15 cellular contexts compared by ENCODE assay signal in genomic region chr11:114082767-114083181, GRCh38. TPM values are rescaled to one million over a fixed set of nuclear protein-coding genes. Genes with fewer than 3 reads are reported as not detected.
DNase-seq lines count a peak whose midpoint lies in the region; ATAC-seq, FAIRE-seq and TF ChIP-seq lines count a peak whose summit lies in the region.
"Had no signal": no experiment of that assay in that cellular context is flagged by ENCODE, and none has a peak within 500 bp of the region (broad histone marks: within the 10 kb centered on the region; RNA-seq: fewer than 3 reads in every experiment).

No MANE protein-coding gene starts in this region.

- no peaks in the 10 kb centered on the region for H3K9me2 ChIP-seq in PC-9 (ENCODE audit: insufficient read depth)

- peak overlapping the region in 4 of 7 donors; percentile 16 to 60 (median 34) for H3K27ac Mint-ChIP-seq in CD4-positive, alpha-beta memory T cell
- H3K27ac Mint-ChIP-seq: activated CD8-positive, alpha-beta memory T cell treated with anti-CD3 and anti-CD28 coated beads, Interleukin-2, amount 10 ng/mL, durations not matched to agents 7 days and 5 days had no signal

- TF ChIP-seq EP300 in sigmoid colon (IDR thresholded peaks at IDR 0.05) = no peak

- POLR2A ChIA-PET in CD4-positive, alpha-beta memory T cell (lab: Charles Lee; ENCODE audit: partially characterized antibody) = interaction anchor here (1.1 to 1.5 kb wide), 3 partner anchors 17 to 86 kb away, joined by 3 read pairs; no protein-coding TSS in a partner anchor
- POLR2A ChIA-PET in PC-9 (lab: Charles Lee; ENCODE audit: unreplicated experiment) = no interaction called here

- no peaks in the 10 kb centered on the region for H3K79me2 ChIP-seq in PC-9 (ENCODE audit: low read depth)

- H3K4me3 ChIP-seq in CD4-positive, alpha-beta memory T cell (ENCODE audit: low read length in 2 of 2) = no peak overlapping the region
- H3K4me3 ChIP-seq in Peyer's patch (no peak overlapping the region), fibroblast of villous mesenchyme (ENCODE audit: low read depth, low read length) (no peak overlapping the region), sigmoid colon (no peak overlapping the region), PC-9 (no peak overlapping the region)

- H3K4me1 ChIP-seq in CD4-positive, alpha-beta memory T cell (ENCODE audit: insufficient read depth, low read length) = peaks cover 54% of the 10 kb centered on the region
- H3K4me1 ChIP-seq in Peyer's patch (peaks cover 0 to 72% (median 17%) of the 10 kb centered on the region in 4 donors), sigmoid colon (peaks cover 0 to 100% (median 98%) of the 10 kb centered on the region in 4 donors), PC-9 (replicated peaks; ENCODE audit: insufficient read depth) (no peaks in the 10 kb centered on the region)

- no peaks in the 10 kb centered on the region for H3K9me3 ChIP-seq in CD4-positive, alpha-beta memory T cell (ENCODE audit: control insufficient read depth in 1 of 2, low read length in 2 of 2)
- H3K9me3 ChIP-seq in Peyer's patch = no peaks in the 10 kb centered on the region
- no peaks in the 10 kb centered on the region for H3K9me3 ChIP-seq in sigmoid colon
- H3K9me3 ChIP-seq in PC-9 (ENCODE audit: insufficient read depth, low read depth) = no peaks in the 10 kb centered on the region

- H3K36me3 ChIP-seq in CD4-positive, alpha-beta memory T cell (ENCODE audit: insufficient read depth, low read length) = no peaks in the 10 kb centered on the region
- H3K36me3 ChIP-seq in Peyer's patch (peaks cover 0 to 33% (median 0%) of the 10 kb centered on the region in 3 donors), sigmoid colon (peaks cover 17 to 82% (median 22%) of the 10 kb centered on the region in 4 donors), PC-9 (ENCODE audit: low read depth) (no peaks in the 10 kb centered on the region)

- no peaks in the 10 kb centered on the region for H3K27me3 Mint-ChIP-seq in CD4-positive, alpha-beta memory T cell

- H3K27me3 ChIP-seq in CD4-positive, alpha-beta memory T cell (ENCODE audit: insufficient read depth, low read length) = no peaks in the 10 kb centered on the region
- H3K27me3 ChIP-seq in Peyer's patch (no peaks in the 10 kb centered on the region), sigmoid colon (no peaks in the 10 kb centered on the region), PC-9 (ENCODE audit: insufficient read depth, low read depth) (peaks cover 84% of the 10 kb centered on the region)

- intact Hi-C loops in CD4-positive, alpha-beta memory T cell (cut with micrococcal nuclease) = no loop called here
- intact Hi-C loops in sigmoid colon (cut with DNase I) = no loop called here
- intact Hi-C loops in left colon (cut with DNase I, micrococcal nuclease) = no loop called here
- intact Hi-C loops in PC-9 (cut with micrococcal nuclease; ENCODE audit: unreplicated experiment) = no loop called here

- H3K36me3 Mint-ChIP-seq in CD4-positive, alpha-beta memory T cell = no peaks in the 10 kb centered on the region
- H3K36me3 Mint-ChIP-seq: activated CD8-positive, alpha-beta memory T cell treated with anti-CD3 and anti-CD28 coated beads, Interleukin-2, amount 10 ng/mL, durations not matched to agents 7 days and 5 days; brain had no signal

- TF ChIP-seq CTCF in Peyer's patch (IDR thresholded peaks at IDR 0.05) = no peak
- no peak for TF ChIP-seq CTCF in fibroblast of villous mesenchyme (IDR thresholded peaks at IDR 0.05; ENCODE audit: insufficient read depth, low read depth, low read length)
- TF ChIP-seq CTCF in sigmoid colon (IDR thresholded peaks at IDR 0.05) = no peak
- TF ChIP-seq CTCF in PC-9 (conservative IDR thresholded peaks at IDR 0.05) = no peak

- no peak overlapping the region for H2AFZ ChIP-seq in PC-9

- no TSS peak for BruUV-seq in PC-9 (replicated peaks; lab: Mats Ljungman, UMichigan)

- TF ChIP-seq POLR2A in Peyer's patch (IDR thresholded peaks at IDR 0.05) (no peak), sigmoid colon (IDR thresholded peaks at IDR 0.05) (no peak)

- no peak overlapping the region for H3K4me2 ChIP-seq in PC-9

- DNase-seq in CD4-positive, alpha-beta memory T cell = no peak
- DNase-seq in Peyer's patch = no peak
- DNase-seq in fibroblast of villous mesenchyme (ENCODE audit: low read depth) = peak; percentile 48
- peak; percentile 68 for DNase-seq in sigmoid colon
- no peak for DNase-seq in left colon
- no peak for DNase-seq in PC-9
- no peak for DNase-seq in HTR-8/SVneo (ENCODE audit: insufficient read length, low spot score)
- DNase-seq: activated CD8-positive, alpha-beta memory T cell treated with anti-CD3 and anti-CD28 coated beads, Interleukin-2, amount 10 ng/mL, durations not matched to agents 7 days and 5 days; NCI-H446; retina had no signal

- CTCF ChIA-PET in CD4-positive, alpha-beta memory T cell (lab: Charles Lee; ENCODE audit: partially characterized antibody) = interaction anchor here (1.2 kb wide), 1 partner anchor 22 kb away, joined by 3 read pairs; no protein-coding TSS in a partner anchor
- CTCF ChIA-PET in PC-9 (lab: Charles Lee) = no interaction called here

- no peaks in the 10 kb centered on the region for H3F3A ChIP-seq in PC-9 (ENCODE audit: insufficient read depth, low read depth)

- H3K9me3 Mint-ChIP-seq in CD4-positive, alpha-beta memory T cell = no peaks in the 10 kb centered on the region
- H3K9me3 Mint-ChIP-seq: brain had no signal

- peak overlapping the region in 1 of 8 donors; percentile 18 for H3K4me3 Mint-ChIP-seq in CD4-positive, alpha-beta memory T cell
- H3K4me3 Mint-ChIP-seq: activated CD8-positive, alpha-beta memory T cell treated with anti-CD3 and anti-CD28 coated beads, Interleukin-2, amount 10 ng/mL, durations not matched to agents 7 days and 5 days; brain had no signal

- FAIRE-seq in HTR-8/SVneo (lab: Jason Lieb, UNC) = no peak

- peaks cover 44 to 73% (median 59%) of the 10 kb centered on the region in 4 donors for H3K4me1 Mint-ChIP-seq in CD4-positive, alpha-beta memory T cell

- H3K27ac ChIP-seq in CD4-positive, alpha-beta memory T cell (ENCODE audit: low read depth, low read length) = no peak overlapping the region
- peak overlapping the region in 3 of 4 donors; percentile 9 to 37 (median 34) for H3K27ac ChIP-seq in Peyer's patch
- H3K27ac ChIP-seq in sigmoid colon = peak overlapping the region in 1 of 4 donors; percentile 80
- no peak overlapping the region for H3K27ac ChIP-seq in PC-9

- no peaks in the 10 kb centered on the region for H4K20me1 ChIP-seq in PC-9 (ENCODE audit: insufficient read depth)

- 56 to 86% methylated on average over 22 of the region's 22 CpGs for WGBS in sigmoid colon, 2 donors

- no peak for ATAC-seq in left colon
- no peak for ATAC-seq in GM18858 (IDR thresholded peaks at IDR 0.05; ENCODE audit: unreplicated experiment)
- ATAC-seq: activated CD8-positive, alpha-beta memory T cell treated with anti-CD3 and anti-CD28 coated beads, Interleukin-2, amount 10 ng/mL, durations not matched to agents 7 days and 5 days had no signal

RNA-seq across cellular contexts. Expression of gene ZBTB16, which starts 23.3 kb away (rescaled TPM):
- total RNA-seq in CD4-positive, alpha-beta memory T cell = 1 to 10 TPM; 5.6 to 8.2 TPM
- 10 to 100 TPM in 1 of 2 donors, 1 to 10 TPM in 1; 9.0 to 28.4 TPM for polyA plus RNA-seq in CD4-positive, alpha-beta memory T cell
- 100 to 1,000 TPM in 3 of 4 donors, 10 to 100 TPM in 1; 84.8 to 257 (median 155) TPM for total RNA-seq in Peyer's patch
- 0.32 and 0.86 TPM in 2 replicates for total RNA-seq in fibroblast of villous mesenchyme
- total RNA-seq in sigmoid colon = 100 to 1,000 TPM in 3 of 4 donors, 10 to 100 TPM in 1; 99.5 to 197 (median 129) TPM
- 10 to 100 TPM in 2 of 3 donors, 1 to 10 TPM in 1; 9.9 to 34.4 (median 11.4) TPM for polyA plus RNA-seq in sigmoid colon
- total RNA-seq in left colon = 10 to 100 TPM in 1 of 2 donors, 1 to 10 TPM in 1; 10.0 to 75.1 TPM
- 0.25 and 0.44 TPM in 2 replicates for total RNA-seq in PC-9 (2021)
- total RNA-seq: fibroblast of lung, HT1080 had no signal
- polyA plus RNA-seq: BJ, fibroblast of lung had no signal

Comparison
In these comparisons a context has a peak if more than half of its experiments do, and no peak if none do; other contexts are left out.
1. DNase-seq: peak in fibroblast of villous mesenchyme (single experiment) and sigmoid colon (single experiment); none in CD4-positive, alpha-beta memory T cell (0 of 5), Peyer's patch (0 of 3), left colon (0 of 2), PC-9 (0 of 2) and HTR-8/SVneo (single experiment).
2. H3K27ac ChIP-seq: peak in Peyer's patch (3 of 4); none in CD4-positive, alpha-beta memory T cell (single experiment) and PC-9 (single experiment).